1 cellular context compared by ENCODE assay signal in the genomic region with DNA sequence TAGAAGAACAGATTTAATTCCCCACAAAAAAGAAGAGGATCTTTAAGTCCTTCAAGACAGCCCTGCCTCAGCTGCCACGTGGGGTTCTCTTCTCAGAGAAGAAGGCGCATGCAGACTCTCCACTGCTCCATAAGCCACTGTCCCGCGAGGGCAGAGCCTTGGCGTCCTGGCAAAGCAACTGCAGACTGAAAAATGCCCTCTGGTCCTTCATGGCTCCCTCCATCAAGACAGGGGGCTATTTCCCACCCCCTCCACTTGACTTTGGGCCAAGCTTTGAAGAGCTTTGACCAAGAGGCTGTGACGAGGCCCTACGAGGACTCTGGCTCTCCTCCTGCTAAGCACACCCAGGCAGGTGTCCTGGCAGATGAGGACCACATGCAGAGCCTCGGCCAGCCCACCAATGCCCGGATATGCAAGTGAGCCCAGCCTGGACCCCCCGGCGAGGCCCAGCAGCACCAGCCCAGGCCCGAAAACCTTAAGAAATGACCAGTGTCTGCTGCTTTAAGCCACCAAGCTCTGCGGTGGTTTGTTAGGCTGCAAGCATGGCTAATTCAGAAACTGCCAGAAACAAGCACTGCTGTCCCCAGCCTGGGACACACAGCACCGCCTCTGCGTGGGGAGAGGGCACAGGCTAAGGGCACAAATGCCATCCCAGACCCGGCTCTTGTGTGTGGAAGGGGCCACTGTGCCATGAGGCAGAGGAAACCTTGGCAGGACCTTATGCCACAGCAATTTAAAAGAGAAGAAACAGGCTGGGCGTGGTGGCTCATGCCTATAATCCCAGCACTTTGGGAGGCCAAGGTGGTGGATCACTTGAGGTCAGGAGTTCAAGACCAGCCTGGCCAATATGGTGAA.
TF ChIP-seq lines count a peak whose summit lies in the region.

No MANE protein-coding gene starts in this region.

TF ChIP-seq in HEK293, 187 proteins besides CTCF, POLR2A, EP300 and RAD21 (continued from another document):
- TF ChIP-seq, protein P1, sequence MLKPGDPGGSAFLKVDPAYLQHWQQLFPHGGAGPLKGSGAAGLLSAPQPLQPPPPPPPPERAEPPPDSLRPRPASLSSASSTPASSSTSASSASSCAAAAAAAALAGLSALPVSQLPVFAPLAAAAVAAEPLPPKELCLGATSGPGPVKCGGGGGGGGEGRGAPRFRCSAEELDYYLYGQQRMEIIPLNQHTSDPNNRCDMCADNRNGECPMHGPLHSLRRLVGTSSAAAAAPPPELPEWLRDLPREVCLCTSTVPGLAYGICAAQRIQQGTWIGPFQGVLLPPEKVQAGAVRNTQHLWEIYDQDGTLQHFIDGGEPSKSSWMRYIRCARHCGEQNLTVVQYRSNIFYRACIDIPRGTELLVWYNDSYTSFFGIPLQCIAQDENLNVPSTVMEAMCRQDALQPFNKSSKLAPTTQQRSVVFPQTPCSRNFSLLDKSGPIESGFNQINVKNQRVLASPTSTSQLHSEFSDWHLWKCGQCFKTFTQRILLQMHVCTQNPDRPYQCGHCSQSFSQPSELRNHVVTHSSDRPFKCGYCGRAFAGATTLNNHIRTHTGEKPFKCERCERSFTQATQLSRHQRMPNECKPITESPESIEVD (tag by site-specific recombination; IDR thresholded peaks at IDR 0.05): no peak
- no peak for TF ChIP-seq ZNF76 (tag by site-specific recombination; IDR thresholded peaks at IDR 0.05; ENCODE audit: borderline replicate concordance, low read depth)
- TF ChIP-seq GLI2 (tag by site-specific recombination; IDR thresholded peaks at IDR 0.05; ENCODE audit: borderline replicate concordance, low read depth): no peak
- TF ChIP-seq, protein P2, sequence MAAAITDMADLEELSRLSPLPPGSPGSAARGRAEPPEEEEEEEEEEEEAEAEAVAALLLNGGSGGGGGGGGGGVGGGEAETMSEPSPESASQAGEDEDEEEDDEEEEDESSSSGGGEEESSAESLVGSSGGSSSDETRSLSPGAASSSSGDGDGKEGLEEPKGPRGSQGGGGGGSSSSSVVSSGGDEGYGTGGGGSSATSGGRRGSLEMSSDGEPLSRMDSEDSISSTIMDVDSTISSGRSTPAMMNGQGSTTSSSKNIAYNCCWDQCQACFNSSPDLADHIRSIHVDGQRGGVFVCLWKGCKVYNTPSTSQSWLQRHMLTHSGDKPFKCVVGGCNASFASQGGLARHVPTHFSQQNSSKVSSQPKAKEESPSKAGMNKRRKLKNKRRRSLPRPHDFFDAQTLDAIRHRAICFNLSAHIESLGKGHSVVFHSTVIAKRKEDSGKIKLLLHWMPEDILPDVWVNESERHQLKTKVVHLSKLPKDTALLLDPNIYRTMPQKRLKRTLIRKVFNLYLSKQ (tag by site-specific recombination; IDR thresholded peaks at IDR 0.05; ENCODE audit: borderline replicate concordance): no peak
- no peak for TF ChIP-seq YY2 (tag by site-specific recombination; IDR thresholded peaks at IDR 0.05)
- TF ChIP-seq ZNF366 (tag by site-specific recombination; conservative IDR thresholded peaks at IDR 0.05): no peak
